ENCODE assay signal across 14 cellular contexts in genomic region chr5:40240111-40240510, GRCh38.
A peak's percentile ranks its signal among the peaks of the same experiment; 100 is the strongest.
DNase-seq lines count a peak whose midpoint lies in the region; ATAC-seq and TF ChIP-seq lines count a peak whose summit lies in the region.
"Had no signal": no experiment of that assay in that cellular context is flagged by ENCODE, and none has a peak within 500 bp of the region (broad histone marks: within the 10 kb centered on the region; RNA-seq: fewer than 3 reads in every experiment).

No MANE protein-coding gene starts in this region.

- peak; percentile 32 for DNase-seq in activated T-cell treated with anti-CD3 and anti-CD28 coated beads for 48 hours (ENCODE audit: low read depth)
- DNase-seq in activated T-cell treated with anti-CD3 and anti-CD28 coated beads for 4 hours, result no peak
- DNase-seq in activated CD8-positive, alpha-beta T cell treated with anti-CD3 and anti-CD28 coated beads for 36 hours, result peak; percentile 57
- peak; percentile 93 for DNase-seq in fibroblast of peridontal ligament (ENCODE audit: extremely low read depth)
- peak; percentile 58 for DNase-seq in stimulated activated CD8-positive, alpha-beta memory T cell treated with anti-CD3 and anti-CD28 coated beads, Interleukin-4, amount 100 ng/mL, for 48 hours
- no peak for DNase-seq in DMS 273 treated with DMSO at 0.1 percent for 48 hours (lab: John Stamatoyannopoulos, UW)
- DNase-seq: activated CD8-positive, alpha-beta memory T cell treated with anti-CD3 and anti-CD28 coated beads, Interleukin-2, amount 10 ng/mL, durations not matched to agents 7 days and 5 days; body of pancreas; hippocampal formation; NCI-H2227 treated with DMSO at 0.1 percent for 48 hours; occipital lobe had no signal

- TF ChIP-seq CTCF in activated CD8-positive, alpha-beta T cell treated with anti-CD3 and anti-CD28 coated beads for 36 hours (IDR thresholded peaks at IDR 0.05), result no peak

- CTCF ChIA-PET in activated CD8-positive, alpha-beta T cell treated with anti-CD3 and anti-CD28 coated beads for 36 hours (lab: Charles Lee), result no interaction called here

- H3K36me3 Mint-ChIP-seq in activated CD8-positive, alpha-beta T cell treated with anti-CD3 and anti-CD28 coated beads for 36 hours (ENCODE audit: low read depth), result peaks cover 4% of the 10 kb centered on the region

- H3K27me3 Mint-ChIP-seq in activated CD8-positive, alpha-beta T cell treated with anti-CD3 and anti-CD28 coated beads for 36 hours, result no peaks in the 10 kb centered on the region
- H3K27me3 Mint-ChIP-seq: activated CD8-positive, alpha-beta memory T cell treated with anti-CD3 and anti-CD28 coated beads, Interleukin-2, amount 10 ng/mL, durations not matched to agents 7 days and 5 days; stimulated activated naive CD8-positive, alpha-beta T cell treated with anti-CD3 and anti-CD28 coated beads, Interleukin-15, Interleukin-2, amounts not matched to agents 100 ng/mL and 50 ng/mL, for 24 hours had no signal

- peaks cover 16% of the 10 kb centered on the region for H3K4me1 Mint-ChIP-seq in activated CD8-positive, alpha-beta T cell treated with anti-CD3 and anti-CD28 coated beads for 36 hours (ENCODE audit: low read depth)

- H3K4me3 Mint-ChIP-seq in activated CD8-positive, alpha-beta T cell treated with anti-CD3 and anti-CD28 coated beads for 36 hours, result no peak overlapping the region
- H3K4me3 Mint-ChIP-seq: activated CD8-positive, alpha-beta memory T cell treated with anti-CD3 and anti-CD28 coated beads, Interleukin-2, amount 10 ng/mL, durations not matched to agents 7 days and 5 days; stimulated activated naive CD8-positive, alpha-beta T cell treated with anti-CD3 and anti-CD28 coated beads, Interleukin-15, Interleukin-2, amounts not matched to agents 100 ng/mL and 50 ng/mL, for 24 hours had no signal

- POLR2A ChIA-PET in activated CD8-positive, alpha-beta T cell treated with anti-CD3 and anti-CD28 coated beads for 36 hours (lab: Charles Lee), result interaction anchor here (0.6 to 1.4 kb wide), 4 partner anchors 12 to 208 kb away, joined by 3 read pairs; no protein-coding TSS in a partner anchor

- no peak overlapping the region for H3K27ac Mint-ChIP-seq in activated CD8-positive, alpha-beta T cell treated with anti-CD3 and anti-CD28 coated beads for 36 hours
- H3K27ac Mint-ChIP-seq: activated CD8-positive, alpha-beta memory T cell treated with anti-CD3 and anti-CD28 coated beads, Interleukin-2, amount 10 ng/mL, durations not matched to agents 7 days and 5 days; stimulated activated naive CD8-positive, alpha-beta T cell treated with anti-CD3 and anti-CD28 coated beads, Interleukin-15, Interleukin-2, amounts not matched to agents 100 ng/mL and 50 ng/mL, for 24 hours had no signal

- peaks cover 13% of the 10 kb centered on the region for H3K9me3 Mint-ChIP-seq in activated CD8-positive, alpha-beta T cell treated with anti-CD3 and anti-CD28 coated beads for 36 hours

- ATAC-seq in activated CD8-positive, alpha-beta T cell treated with anti-CD3 and anti-CD28 coated beads for 36 hours, result peak; percentile 67
- ATAC-seq in GM21515 (IDR thresholded peaks at IDR 0.05; ENCODE audit: unreplicated experiment) (no peak), HG02571 (IDR thresholded peaks at IDR 0.05; ENCODE audit: unreplicated experiment) (no peak)
- ATAC-seq: activated CD8-positive, alpha-beta memory T cell treated with anti-CD3 and anti-CD28 coated beads, Interleukin-2, amount 10 ng/mL, durations not matched to agents 7 days and 5 days; body of pancreas had no signal

- intact Hi-C loops in activated CD8-positive, alpha-beta T cell treated with anti-CD3 and anti-CD28 coated beads for 36 hours (cut with micrococcal nuclease), result loop anchor here (1.0 kb wide), 1 partner anchor 15 kb away; no protein-coding TSS in a partner anchor

Comparison
In these comparisons a context has a peak if more than half of its experiments do, and no peak if none do; other contexts are left out.
1. DNase-seq: peak in activated T-cell treated with anti-CD3 and anti-CD28 coated beads for 48 hours (single experiment), activated CD8-positive, alpha-beta T cell treated with anti-CD3 and anti-CD28 coated beads for 36 hours (single experiment), fibroblast of peridontal ligament (single experiment) and stimulated activated CD8-positive, alpha-beta memory T cell treated with anti-CD3 and anti-CD28 coated beads, Interleukin-4, amount 100 ng/mL, for 48 hours (single experiment); none in activated T-cell treated with anti-CD3 and anti-CD28 coated beads for 4 hours (single experiment) and DMS 273 treated with DMSO at 0.1 percent for 48 hours (single experiment).